Comparison of ENCODE assay signal across 7 cellular contexts in the genomic region with DNA sequence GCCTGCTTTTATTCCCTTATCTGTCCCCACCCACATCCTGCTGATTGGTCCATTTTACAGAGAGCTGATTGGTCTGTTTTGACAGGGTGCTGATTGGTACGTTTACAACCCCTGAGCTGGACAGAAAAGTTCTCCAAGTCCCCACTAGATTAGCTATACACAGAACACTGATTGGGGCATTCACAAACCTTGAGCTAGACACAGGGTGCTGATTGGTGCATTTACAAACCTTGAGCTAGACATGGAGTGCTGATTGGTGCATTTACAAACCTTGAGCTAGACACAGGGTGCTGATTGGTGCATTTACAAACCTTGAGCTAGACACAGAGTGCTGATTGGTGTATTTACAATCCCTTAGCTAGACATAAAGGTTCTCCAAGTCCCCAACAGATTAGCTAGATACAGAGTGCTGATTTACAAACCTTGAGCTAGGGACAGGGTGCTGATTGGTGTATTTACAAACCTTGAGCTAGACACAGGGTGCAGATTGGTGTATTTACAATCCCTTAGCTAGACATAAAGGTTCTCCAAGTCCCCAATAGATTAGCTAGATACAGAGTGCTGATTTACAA.
DNase-seq lines count a peak whose midpoint lies in the region; ATAC-seq, FAIRE-seq and TF ChIP-seq lines count a peak whose summit lies in the region.
"Not testable (repeated sequence)": the region's sequence is repeated elsewhere in the genome, so short reads cannot be mapped to it uniquely, and the experiment has no call there.

No MANE protein-coding gene starts in this region.

- peak overlapping the region in 2 of 8 donors; percentile 14 to 34 for H3K27ac Mint-ChIP-seq in CD8-positive, alpha-beta memory T cell
- not testable (repeated sequence) for H3K27ac Mint-ChIP-seq in activated CD4-positive, alpha-beta T cell treated with anti-CD3 and anti-CD28 coated beads, Interleukin-2, amount 10 ng/mL, durations not matched to agents 24 days and 14 days; activated naive CD4-positive, alpha-beta T cell treated with anti-CD3 and anti-CD28 coated beads for 36 hours; neural crest cell (ENCODE audit: unreplicated experiment)

- ATAC-seq in HepG2: not testable (repeated sequence)

- CTCF ChIA-PET in CD8-positive, alpha-beta memory T cell (lab: Charles Lee): interaction anchor here (1.7 kb wide), 1 partner anchor 13 kb away, joined by 4 read pairs; no protein-coding TSS in a partner anchor
- CTCF ChIA-PET in activated naive CD4-positive, alpha-beta T cell treated with anti-CD3 and anti-CD28 coated beads for 36 hours (lab: Charles Lee): interaction anchor here (0.7 to 1.2 kb wide), 3 partner anchors 13 to 120 kb away, joined by 3 to 4 read pairs (median 3); no protein-coding TSS in a partner anchor
- CTCF ChIA-PET in HepG2 (lab: Yijun Ruan, JAX; ENCODE audit: low intra/inter-chr PET ratio, low total read pairs): not testable (repeated sequence)

- FAIRE-seq in HepG2 (lab: Jason Lieb, UNC): not testable (repeated sequence)

- not testable (repeated sequence) for TF ChIP-seq CTCF in coronary artery (IDR thresholded peaks at IDR 0.05); HepG2 (CRISPR knock-in tag; IDR thresholded peaks at IDR 0.05); neural crest cell (conservative IDR thresholded peaks at IDR 0.05)

- H3K27ac ChIP-seq in CD8-positive, alpha-beta memory T cell (ENCODE audit: low read depth, low read length); coronary artery; HepG2 (ENCODE audit: extremely low read length, insufficient read depth, low read length): not testable (repeated sequence)

- peaks cover 11% of the 10 kb centered on the region for H3K27me3 ChIP-seq in CD8-positive, alpha-beta memory T cell (ENCODE audit: insufficient read depth, low read length, poor library complexity, severe bottlenecking)
- H3K27me3 ChIP-seq in HepG2 (ENCODE audit: control insufficient read depth in 1 of 2, insufficient read depth in 2 of 2, low read length in 2 of 2): peaks cover 5 to 54% of the 10 kb centered on the region in 2 experiments; a peak in 4 of 5 replicates

- H3K4me3 ChIP-seq in CD8-positive, alpha-beta memory T cell (ENCODE audit: low read length); HepG2 (replicated peaks in 1 of 3; ENCODE audit: insufficient read depth in 1 of 3, low read depth in 2 of 3, low read length in 3 of 3): not testable (repeated sequence)
- H3K4me3 ChIP-seq in coronary artery: peak overlapping the region; percentile 71

- peak overlapping the region; percentile 21 to 83 (median 70) for H3K4me3 Mint-ChIP-seq in CD8-positive, alpha-beta memory T cell
- H3K4me3 Mint-ChIP-seq in activated CD4-positive, alpha-beta T cell treated with anti-CD3 and anti-CD28 coated beads, Interleukin-2, amount 10 ng/mL, durations not matched to agents 24 days and 14 days: peak overlapping the region; percentile 47
- H3K4me3 Mint-ChIP-seq in activated naive CD4-positive, alpha-beta T cell treated with anti-CD3 and anti-CD28 coated beads for 36 hours: peak overlapping the region; percentile 38
- H3K4me3 Mint-ChIP-seq in neural crest cell: peak overlapping the region; percentile 47

- not testable (repeated sequence) for H3K9ac ChIP-seq in HepG2 (ENCODE audit: insufficient read depth, low read depth, low read length)

- H3K36me3 ChIP-seq in CD8-positive, alpha-beta memory T cell (ENCODE audit: insufficient read depth, low read length); HepG2 (replicated peaks in 1 of 2; ENCODE audit: control insufficient read depth in 1 of 2, insufficient read depth in 2 of 2, low read length in 2 of 2): not testable (repeated sequence)

- peaks cover 18 to 38% (median 25%) of the 10 kb centered on the region in 3 donors for H3K4me1 Mint-ChIP-seq in CD8-positive, alpha-beta memory T cell
- H3K4me1 Mint-ChIP-seq in activated CD4-positive, alpha-beta T cell treated with anti-CD3 and anti-CD28 coated beads, Interleukin-2, amount 10 ng/mL, durations not matched to agents 24 days and 14 days: peaks cover 13% of the 10 kb centered on the region
- peaks cover 19% of the 10 kb centered on the region for H3K4me1 Mint-ChIP-seq in activated naive CD4-positive, alpha-beta T cell treated with anti-CD3 and anti-CD28 coated beads for 36 hours (ENCODE audit: low read depth)
- peaks cover 15% of the 10 kb centered on the region for H3K4me1 Mint-ChIP-seq in neural crest cell

- DNase-seq in CD8-positive, alpha-beta memory T cell; activated CD4-positive, alpha-beta T cell treated with anti-CD3 and anti-CD28 coated beads, Interleukin-2, amount 10 ng/mL, durations not matched to agents 24 days and 14 days; activated naive CD4-positive, alpha-beta T cell treated with anti-CD3 and anti-CD28 coated beads for 36 hours; coronary artery (ENCODE audit: low spot score); HepG2 (ENCODE audit: low spot score); neural crest cell (ENCODE audit: low read depth, low spot score): not testable (repeated sequence)
- DNase-seq in NAMALWA (ENCODE audit: low spot score): peak; percentile 54

- not testable (repeated sequence) for H3K9me3 ChIP-seq in CD8-positive, alpha-beta memory T cell (ENCODE audit: low read length); HepG2 (ENCODE audit: low read length)

- H3K27me3 Mint-ChIP-seq in CD8-positive, alpha-beta memory T cell: peaks cover 22 to 37% of the 10 kb centered on the region in 2 donors
- peaks cover 31% of the 10 kb centered on the region for H3K27me3 Mint-ChIP-seq in activated CD4-positive, alpha-beta T cell treated with anti-CD3 and anti-CD28 coated beads, Interleukin-2, amount 10 ng/mL, durations not matched to agents 24 days and 14 days
- peaks cover 25% of the 10 kb centered on the region for H3K27me3 Mint-ChIP-seq in activated naive CD4-positive, alpha-beta T cell treated with anti-CD3 and anti-CD28 coated beads for 36 hours (ENCODE audit: low read depth)
- peaks cover 74% of the 10 kb centered on the region for H3K27me3 Mint-ChIP-seq in neural crest cell (ENCODE audit: low read depth)

- H2AFZ ChIP-seq in HepG2 (ENCODE audit: low read length): not testable (repeated sequence)

- in situ Hi-C loops in HepG2 (cut with HindIII; ENCODE audit: extremely low pct_ligation_motif_present, low pct_unique_long_range_greater_than_20kb): not testable (repeated sequence)

- not testable (repeated sequence) for H4K20me1 ChIP-seq in HepG2 (ENCODE audit: insufficient read depth, low read length)

- TF ChIP-seq EP300 in HepG2 (IDR thresholded peaks at IDR 0.05; ENCODE audit: low read depth in 2 of 2, low read length in 2 of 2); HepG2 (CRISPR knock-in tag; IDR thresholded peaks at IDR 0.05; ENCODE audit: borderline replicate concordance): not testable (repeated sequence)

- H3K36me3 Mint-ChIP-seq in CD8-positive, alpha-beta memory T cell; activated CD4-positive, alpha-beta T cell treated with anti-CD3 and anti-CD28 coated beads, Interleukin-2, amount 10 ng/mL, durations not matched to agents 24 days and 14 days (ENCODE audit: low read depth); activated naive CD4-positive, alpha-beta T cell treated with anti-CD3 and anti-CD28 coated beads for 36 hours (ENCODE audit: low read depth); neural crest cell (ENCODE audit: low read depth): not testable (repeated sequence)

- not testable (repeated sequence) for TF ChIP-seq POLR2A in HepG2 (IDR thresholded peaks at IDR 0.05; ENCODE audit: insufficient read depth in 1 of 2, low read depth in 2 of 2, low read length in 2 of 2)

- peaks cover 18% of the 10 kb centered on the region for H3K4me1 ChIP-seq in CD8-positive, alpha-beta memory T cell (ENCODE audit: insufficient read depth, low read length)
- H3K4me1 ChIP-seq in HepG2 (ENCODE audit: insufficient read depth, low read length): not testable (repeated sequence)

- POLR2A ChIA-PET in CD8-positive, alpha-beta memory T cell (lab: Charles Lee): interaction anchor here (0.8 kb wide), 1 partner anchor 13 kb away, joined by 3 read pairs; no protein-coding TSS in a partner anchor
- POLR2A ChIA-PET in HepG2 (lab: Yijun Ruan, JAX): not testable (repeated sequence)

- H3K4me2 ChIP-seq in HepG2 (ENCODE audit: low read depth, low read length): not testable (repeated sequence)

- WGBS in HepG2 (ENCODE audit: low lambda C conversion rate): 0% methylated on average over 1 of the region's 1 CpG

- H3K9me3 Mint-ChIP-seq in CD8-positive, alpha-beta memory T cell; activated CD4-positive, alpha-beta T cell treated with anti-CD3 and anti-CD28 coated beads, Interleukin-2, amount 10 ng/mL, durations not matched to agents 24 days and 14 days; activated naive CD4-positive, alpha-beta T cell treated with anti-CD3 and anti-CD28 coated beads for 36 hours; neural crest cell: not testable (repeated sequence)

- not testable (repeated sequence) for TF ChIP-seq RAD21 in HepG2 (CRISPR knock-in tag; IDR thresholded peaks at IDR 0.05)

- not testable (repeated sequence) for BruUV-seq in HepG2 (replicated peaks; lab: Mats Ljungman, UMichigan)

- H3K79me2 ChIP-seq in HepG2 (ENCODE audit: insufficient read depth, low read length): not testable (repeated sequence)

- intact Hi-C loops in activated CD4-positive, alpha-beta T cell treated with anti-CD3 and anti-CD28 coated beads, Interleukin-2, amount 10 ng/mL, durations not matched to agents 24 days and 14 days (cut with micrococcal nuclease); activated naive CD4-positive, alpha-beta T cell treated with anti-CD3 and anti-CD28 coated beads for 36 hours (cut with micrococcal nuclease); HepG2 (cut with micrococcal nuclease; ENCODE audit: unreplicated experiment): not testable (repeated sequence)

TF ChIP-seq in HepG2, 621 proteins besides CTCF, POLR2A, EP300 and RAD21:
- TF ChIP-seq NFYB (CRISPR knock-in tag; IDR thresholded peaks at IDR 0.05): peak; percentile 37; the same call in 1 of the 2 replicates
